ENCODE assay signal across 14 cellular contexts in the genomic region with DNA sequence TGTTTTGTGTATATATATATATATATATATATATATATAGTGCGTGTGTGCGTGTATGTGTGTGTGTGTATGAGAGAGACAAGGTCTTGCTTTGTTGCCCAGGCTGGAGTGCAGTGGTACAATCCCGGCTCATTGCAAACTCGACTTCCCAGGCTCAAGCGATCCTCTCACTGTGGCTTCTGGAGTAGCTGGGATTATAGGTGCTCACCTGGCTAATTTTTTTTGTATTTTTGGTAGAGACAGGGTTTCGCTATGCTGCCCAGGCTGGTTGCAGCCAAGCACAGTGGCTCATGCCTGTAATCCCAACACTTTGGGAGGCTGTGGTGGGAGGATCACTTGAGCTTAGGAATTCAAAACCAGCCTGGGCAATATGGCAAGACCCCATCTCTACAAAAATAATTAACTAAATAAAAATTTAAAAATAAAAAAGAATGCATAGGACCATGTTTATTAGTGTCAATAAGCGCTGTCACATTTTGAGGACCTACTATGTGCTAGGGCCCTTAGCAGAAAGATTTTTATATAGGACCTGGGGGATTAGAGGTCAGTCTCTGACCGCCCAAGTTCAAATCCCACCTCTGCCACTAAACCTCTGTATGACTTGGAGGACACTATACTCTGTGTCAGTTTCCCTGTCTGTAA. TPM values are rescaled to one million over a fixed set of nuclear protein-coding genes. Genes with fewer than 3 reads are reported as not detected.
DNase-seq lines count a peak whose midpoint lies in the region; ATAC-seq, FAIRE-seq and TF ChIP-seq lines count a peak whose summit lies in the region.
"Had no signal": no experiment of that assay in that cellular context is flagged by ENCODE, and none has a peak within 500 bp of the region (broad histone marks: within the 10 kb centered on the region; RNA-seq: fewer than 3 reads in every experiment).

No MANE protein-coding gene starts in this region.

- WGBS in K562 (ENCODE audit: insufficient coverage, low coverage, missing lambda C conversion rate): 90% methylated on average over 8 of the region's 8 CpGs

- DNase-seq in K562 (ENCODE audit: extremely low read depth in 1 of 4, low spot score in 3 of 4) (no peak), osteoblast (ENCODE audit: insufficient read length, low spot score, missing footprints) (no peak)
- no peak for DNase-seq in naive thymus-derived CD4-positive, alpha-beta T cell
- DNase-seq: amniotic stem cell; effector CD4-positive, alpha-beta T cell; hippocampal formation; NCI-H226 had no signal

- H3K27ac ChIP-seq in HEK293 (ENCODE audit: extremely low read depth, low read depth, low read length) (no peak overlapping the region), K562 (ENCODE audit: extremely low read depth, low read depth, low read length) (no peak overlapping the region), osteoblast (ENCODE audit: low read depth, low read length) (no peak overlapping the region)
- H3K27ac ChIP-seq in naive thymus-derived CD4-positive, alpha-beta T cell (ENCODE audit: low read depth, low read length): no peak overlapping the region
- H3K27ac ChIP-seq: HL-60, pancreas had no signal

- no peak overlapping the region for H3K27ac Mint-ChIP-seq in naive thymus-derived CD4-positive, alpha-beta T cell
- H3K27ac Mint-ChIP-seq: memory B cell had no signal

- H3K36me3 ChIP-seq in HEK293 (ENCODE audit: control insufficient read depth in 2 of 2, insufficient read depth in 1 of 2, low read length in 2 of 2) (peaks cover 25 to 38% of the 10 kb centered on the region in 2 experiments), K562 (ENCODE audit: control insufficient read depth, insufficient read depth, low read length) (peaks cover 7% of the 10 kb centered on the region; the same call in 2 of the 3 replicates), osteoblast (ENCODE audit: insufficient read depth, low read length) (peaks cover 37% of the 10 kb centered on the region)
- peaks cover 0 to 3% (median 0%) of the 10 kb centered on the region in 3 experiments for H3K36me3 ChIP-seq in naive thymus-derived CD4-positive, alpha-beta T cell (ENCODE audit: control insufficient read depth in 2 of 3, insufficient read depth in 3 of 3, low read length in 3 of 3)

- TF ChIP-seq RAD21 in K562 (CRISPR knock-in tag; conservative IDR thresholded peaks at IDR 0.05 in 1 of 2, IDR thresholded peaks at IDR 0.05 in 1 of 2): no peak

- intact Hi-C loops in K562 (cut with micrococcal nuclease): no loop called here
- intact Hi-C loops in naive thymus-derived CD4-positive, alpha-beta T cell (cut with micrococcal nuclease): no loop called here

- H3K79me2 ChIP-seq in K562 (ENCODE audit: control insufficient read depth, insufficient read depth, low read length) (peaks cover 7% of the 10 kb centered on the region; the same call in 2 of the 3 replicates), osteoblast (ENCODE audit: insufficient read depth, low read length) (peaks cover 62% of the 10 kb centered on the region)

- H4K20me1 ChIP-seq in K562 (replicated peaks; ENCODE audit: control insufficient read depth, insufficient read depth, low read length) (no peaks in the 10 kb centered on the region), osteoblast (ENCODE audit: insufficient read depth, low read length) (peaks cover 33% of the 10 kb centered on the region)

- TF ChIP-seq POLR2A in K562 (conservative IDR thresholded peaks at IDR 0.05): no peak

- no peak for ATAC-seq in K562
- ATAC-seq in GM18520 (IDR thresholded peaks at IDR 0.05; ENCODE audit: unreplicated experiment): no peak
- no peak for ATAC-seq in naive thymus-derived CD4-positive, alpha-beta T cell
- ATAC-seq: pancreas had no signal

- no peaks in the 10 kb centered on the region for H3K9me3 Mint-ChIP-seq in naive thymus-derived CD4-positive, alpha-beta T cell
- H3K9me3 Mint-ChIP-seq: memory B cell had no signal

- no peak overlapping the region for H3K9ac ChIP-seq in K562 (ENCODE audit: insufficient read depth in 1 of 2, low read depth in 2 of 2, low read length in 2 of 2)

- no peaks in the 10 kb centered on the region for H3K9me1 ChIP-seq in K562 (ENCODE audit: control insufficient read depth, insufficient read depth, low read length)

- no peak for FAIRE-seq in K562 (lab: Jason Lieb, UNC)

- in situ Hi-C loops in K562 (cut with MboI): no loop called here

- H3K4me1 ChIP-seq in HEK293 (ENCODE audit: control insufficient read depth, insufficient read depth, low read length): no peaks in the 10 kb centered on the region
- peaks cover 0 to 25% of the 10 kb centered on the region in 2 experiments; a peak in 3 of 5 replicates for H3K4me1 ChIP-seq in K562 (replicated peaks in 1 of 2; ENCODE audit: control insufficient read depth in 2 of 2, insufficient read depth in 2 of 2, low read length in 2 of 2)
- H3K4me1 ChIP-seq in osteoblast (ENCODE audit: insufficient read depth, low read length): peaks cover 30% of the 10 kb centered on the region
- H3K4me1 ChIP-seq in naive thymus-derived CD4-positive, alpha-beta T cell (ENCODE audit: control insufficient read depth in 2 of 2, insufficient read depth in 2 of 2, low read length in 2 of 2): no peaks in the 10 kb centered on the region

- peaks cover 0 to 20% (median 0%) of the 10 kb centered on the region in 5 donors for H3K27me3 Mint-ChIP-seq in naive thymus-derived CD4-positive, alpha-beta T cell

- H3K27me3 ChIP-seq in K562 (ENCODE audit: control insufficient read depth in 2 of 2, insufficient read depth in 2 of 2, low read length in 2 of 2): no peaks in the 10 kb centered on the region
- H3K27me3 ChIP-seq in osteoblast (ENCODE audit: insufficient read depth, low read length): no peaks in the 10 kb centered on the region
- no peaks in the 10 kb centered on the region for H3K27me3 ChIP-seq in naive thymus-derived CD4-positive, alpha-beta T cell (ENCODE audit: control insufficient read depth in 2 of 2, insufficient read depth in 2 of 2, low read length in 2 of 2)
- H3K27me3 ChIP-seq: pancreas had no signal

- H3K36me3 Mint-ChIP-seq in naive thymus-derived CD4-positive, alpha-beta T cell: peaks cover 0 to 8% (median 0%) of the 10 kb centered on the region in 5 donors
- H3K36me3 Mint-ChIP-seq: memory B cell had no signal

- no peaks in the 10 kb centered on the region for H3K9me3 ChIP-seq in HEK293 (ENCODE audit: control insufficient read depth, insufficient read depth, low read depth, low read length)
- H3K9me3 ChIP-seq in K562 (replicated peaks; ENCODE audit: control insufficient read depth, insufficient read depth, low read depth, low read length): no peaks in the 10 kb centered on the region
- no peaks in the 10 kb centered on the region for H3K9me3 ChIP-seq in osteoblast (ENCODE audit: low read depth, low read length)
- H3K9me3 ChIP-seq in naive thymus-derived CD4-positive, alpha-beta T cell (ENCODE audit: control insufficient read depth in 2 of 3, low read length in 3 of 3): no peaks in the 10 kb centered on the region
- H3K9me3 ChIP-seq: pancreas had no signal

- H3K4me2 ChIP-seq in K562 (ENCODE audit: insufficient read depth, low read length) (no peak overlapping the region), osteoblast (ENCODE audit: insufficient read depth, low read length) (peak overlapping the region; percentile 66)

- CTCF ChIA-PET in HEK293 (lab: Yijun Ruan, JAX): interaction anchor here (1.0 to 1.3 kb wide), 3 partner anchors 13 to 75 kb away, joined by 3 to 6 read pairs (median 4); no protein-coding TSS in a partner anchor
- CTCF ChIA-PET in K562 (lab: Yijun Ruan, JAX; ENCODE audit: low intra/inter-chr PET ratio): no interaction called here
- CTCF ChIA-PET in naive thymus-derived CD4-positive, alpha-beta T cell (lab: Charles Lee): no interaction called here

- H2AFZ ChIP-seq in K562 (ENCODE audit: low read depth, low read length) (no peak overlapping the region), osteoblast (ENCODE audit: low read length) (no peak overlapping the region)

- POLR2A ChIA-PET in HEK293 (lab: Yijun Ruan, JAX) (interaction anchor here (1.3 kb wide), 1 partner anchor 32 kb away, joined by 4 read pairs; no protein-coding TSS in a partner anchor), K562 (lab: Yijun Ruan, JAX) (interaction anchor here (0.8 kb wide), 1 partner anchor 9 kb away, joined by 6 read pairs; no protein-coding TSS in a partner anchor)
- POLR2A ChIA-PET in naive thymus-derived CD4-positive, alpha-beta T cell (lab: Charles Lee): no interaction called here

- H3K4me3 Mint-ChIP-seq in naive thymus-derived CD4-positive, alpha-beta T cell: no peak overlapping the region
- H3K4me3 Mint-ChIP-seq: memory B cell had no signal

- TF ChIP-seq EP300 in K562 (IDR thresholded peaks at IDR 0.05; ENCODE audit: low read length): no peak

- TF ChIP-seq CTCF in HEK293 (tag by site-specific recombination; IDR thresholded peaks at IDR 0.05) (no peak), K562 (IDR thresholded peaks at IDR 0.05 in 2 of 3, conservative IDR thresholded peaks at IDR 0.05 in 1 of 3; ENCODE audit: insufficient read depth in 2 of 3, low read depth in 1 of 3, low read length in 3 of 3) (no peak), osteoblast (IDR thresholded peaks at IDR 0.05; ENCODE audit: extremely low read depth, low read depth, low read length) (no peak)

- H3K4me3 ChIP-seq in HEK293 (ENCODE audit: low read depth, low read length): no peak overlapping the region
- no peak overlapping the region for H3K4me3 ChIP-seq in K562
- H3K4me3 ChIP-seq in osteoblast (ENCODE audit: insufficient read depth, low read length): peak overlapping the region; percentile 51
- no peak overlapping the region for H3K4me3 ChIP-seq in naive thymus-derived CD4-positive, alpha-beta T cell (ENCODE audit: low read length)

- no TSS peak for BruUV-seq in K562 (replicated peaks; lab: Mats Ljungman, UMichigan)

- H3K4me1 Mint-ChIP-seq in naive thymus-derived CD4-positive, alpha-beta T cell: peaks cover 0 to 4% (median 0%) of the 10 kb centered on the region in 7 donors
- H3K4me1 Mint-ChIP-seq: memory B cell had no signal

RNA-seq across cellular contexts. Expression of a gene that starts 1.8 kb away (rescaled TPM):
- 8.9 and 19.4 TPM in 2 replicates for total RNA-seq in K562 (2011; cell fraction: chromatin; rRNA removed; ENCODE audit: low replicate concordance)
- total RNA-seq in K562 (2011; cell fraction: nucleolus; rRNA removed): 20.8 and 21.8 TPM in 2 replicates
- total RNA-seq in K562 (2011; cell fraction: nucleoplasm; rRNA removed): 16.2 and 17.5 TPM in 2 replicates
- total RNA-seq in K562 (2014; rRNA removed): 13.8 and 17.0 TPM in 2 replicates
- total RNA-seq in K562 (2014; rRNA removed; fragmentation: Illumina TruSeq; extraction: Trizol): 8.3 and 9.8 TPM in 2 replicates
- total RNA-seq in K562 (2015; rRNA removed; fragmentation: Illumina TruSeq; extraction: Trizol): 9.8 and 10.8 TPM in 2 replicates
- total RNA-seq in K562 (2021): 13.3 and 14.5 TPM in 2 replicates
- 6.5 and 9.2 TPM in 2 replicates for polyA plus RNA-seq in K562 (2011; rRNA removed)
- polyA plus RNA-seq in K562 (2011; cell fraction: cytosol; rRNA removed): 11.9 and 12.0 TPM in 2 replicates
- polyA plus RNA-seq in K562 (2011; cell fraction: nucleus; rRNA removed): 7.9 and 9.4 TPM in 2 replicates
- polyA plus RNA-seq in K562 (2012): 8.0 and 21.3 TPM in 2 replicates
- 13.9 and 14.0 TPM in 2 replicates for polyA plus RNA-seq in K562 (2014; fragmentation: Illumina TruSeq; extraction: Trizol)
- polyA plus RNA-seq in K562 (2014; fragmentation: Nextera tagmentation; extraction: Ambion mirVana): 1 to 10 TPM in 1 of 2 experiments, under 1 TPM in 1; 0.89 to 1.5 TPM
- 9.1 and 10.9 TPM in 2 replicates for polyA plus RNA-seq in K562 (2014; rRNA removed)
- 7.5 and 7.7 TPM in 2 replicates for polyA minus RNA-seq in K562 (2011; rRNA and poly(A)+ RNA removed)
- polyA minus RNA-seq in K562 (2011; cell fraction: cytosol; rRNA and poly(A)+ RNA removed): 6.1 and 6.3 TPM in 2 replicates
- 6.3 and 8.7 TPM in 2 replicates for polyA minus RNA-seq in K562 (2011; cell fraction: nucleus; rRNA and poly(A)+ RNA removed)
- 50.1 and 53.6 TPM in 2 replicates for total RNA-seq in osteoblast
- total RNA-seq in naive thymus-derived CD4-positive, alpha-beta T cell: 1 to 10 TPM; 3.3 to 8.4 (median 4.3) TPM
- 1 to 10 TPM in 1 of 2 donors, under 1 TPM in 1; 0.87 to 1.2 TPM for polyA plus RNA-seq in naive thymus-derived CD4-positive, alpha-beta T cell

RNA-seq across cellular contexts. Expression of a gene that starts 25.8 kb away (rescaled TPM):
- 0.65 and 0.67 TPM in 2 replicates for total RNA-seq in K562 (2011; cell fraction: chromatin; rRNA removed; ENCODE audit: low replicate concordance)
- total RNA-seq in K562 (2011; cell fraction: nucleolus; rRNA removed): 0.67 and 0.79 TPM in 2 replicates
- not detected in 2 replicates for total RNA-seq in K562 (2011; cell fraction: nucleoplasm; rRNA removed)
- total RNA-seq in K562 (2014; rRNA removed): 0.49 TPM in 1 of 2 replicates, not detected in the other
- total RNA-seq in K562 (2014; rRNA removed; fragmentation: Illumina TruSeq; extraction: Trizol): 0.13 and 0.15 TPM in 2 replicates
- 0.15 TPM in 1 of 2 replicates, not detected in the other for total RNA-seq in K562 (2015; rRNA removed; fragmentation: Illumina TruSeq; extraction: Trizol)
- total RNA-seq in K562 (2021): 0.09 and 0.29 TPM in 2 replicates
- polyA plus RNA-seq in K562 (2011; rRNA removed): 0.17 and 0.31 TPM in 2 replicates
- 0.06 TPM in 1 of 2 replicates, not detected in the other for polyA plus RNA-seq in K562 (2011; cell fraction: cytosol; rRNA removed)
- 1.1 and 1.3 TPM in 2 replicates for polyA plus RNA-seq in K562 (2011; cell fraction: nucleus; rRNA removed)
- polyA plus RNA-seq in K562 (2012): 0.25 and 2.0 TPM in 2 replicates
- 0.17 and 0.30 TPM in 2 replicates for polyA plus RNA-seq in K562 (2014; fragmentation: Illumina TruSeq; extraction: Trizol)
- not detected for polyA plus RNA-seq in K562 (2014; fragmentation: Nextera tagmentation; extraction: Ambion mirVana)
- 0.50 TPM in 1 of 2 replicates, not detected in the other for polyA plus RNA-seq in K562 (2014; rRNA removed)
- 0.24 TPM in 1 of 2 replicates, not detected in the other for polyA minus RNA-seq in K562 (2011; rRNA and poly(A)+ RNA removed)
- not detected in 2 replicates for polyA minus RNA-seq in K562 (2011; cell fraction: cytosol; rRNA and poly(A)+ RNA removed)
- polyA minus RNA-seq in K562 (2011; cell fraction: nucleus; rRNA and poly(A)+ RNA removed): 0.44 and 0.54 TPM in 2 replicates
- total RNA-seq in osteoblast: 0.72 and 1.2 TPM in 2 replicates
- total RNA-seq in naive thymus-derived CD4-positive, alpha-beta T cell: 1 to 10 TPM in 4 of 5 experiments, under 1 TPM in 1; 0.63 to 3.4 (median 2.1) TPM
- polyA plus RNA-seq in naive thymus-derived CD4-positive, alpha-beta T cell: not detected

RNA-seq across cellular contexts. Expression of a gene that starts 32.2 kb away (rescaled TPM):
- total RNA-seq in K562 (2011; cell fraction: chromatin; rRNA removed; ENCODE audit: low replicate concordance): not detected in 2 replicates
- total RNA-seq in K562 (2011; cell fraction: nucleolus; rRNA removed): not detected in 2 replicates
- total RNA-seq in K562 (2011; cell fraction: nucleoplasm; rRNA removed): not detected in 2 replicates
- total RNA-seq in K562 (2014; rRNA removed): not detected in 2 replicates
- total RNA-seq in K562 (2014; rRNA removed; fragmentation: Illumina TruSeq; extraction: Trizol): not detected in 2 replicates
- not detected in 2 replicates for total RNA-seq in K562 (2015; rRNA removed; fragmentation: Illumina TruSeq; extraction: Trizol)
- total RNA-seq in K562 (2021): not detected in 2 replicates
- polyA plus RNA-seq in K562 (2011; rRNA removed): not detected in 2 replicates
- polyA plus RNA-seq in K562 (2011; cell fraction: cytosol; rRNA removed): not detected in 2 replicates
- not detected in 2 replicates for polyA plus RNA-seq in K562 (2011; cell fraction: nucleus; rRNA removed)
- not detected in 2 replicates for polyA plus RNA-seq in K562 (2012)
- polyA plus RNA-seq in K562 (2014; fragmentation: Illumina TruSeq; extraction: Trizol): not detected in 2 replicates
- not detected for polyA plus RNA-seq in K562 (2014; fragmentation: Nextera tagmentation; extraction: Ambion mirVana)
- polyA plus RNA-seq in K562 (2014; rRNA removed): not detected in 2 replicates
- polyA minus RNA-seq in K562 (2011; rRNA and poly(A)+ RNA removed): not detected in 2 replicates
- not detected in 2 replicates for polyA minus RNA-seq in K562 (2011; cell fraction: cytosol; rRNA and poly(A)+ RNA removed)
- polyA minus RNA-seq in K562 (2011; cell fraction: nucleus; rRNA and poly(A)+ RNA removed): not detected in 2 replicates
- total RNA-seq in osteoblast: not detected in 2 replicates
- not detected for total RNA-seq in naive thymus-derived CD4-positive, alpha-beta T cell
- not detected for polyA plus RNA-seq in naive thymus-derived CD4-positive, alpha-beta T cell
- total RNA-seq: RPMI7951 had no signal

RNA-seq across cellular contexts. Expression of a gene that starts 53.4 kb away (rescaled TPM):
- total RNA-seq in K562 (2011; cell fraction: chromatin; rRNA removed; ENCODE audit: low replicate concordance): not detected in 2 replicates
- not detected in 2 replicates for total RNA-seq in K562 (2011; cell fraction: nucleolus; rRNA removed)
- not detected in 2 replicates for total RNA-seq in K562 (2011; cell fraction: nucleoplasm; rRNA removed)
- total RNA-seq in K562 (2014; rRNA removed): not detected in 2 replicates
- not detected in 2 replicates for total RNA-seq in K562 (2014; rRNA removed; fragmentation: Illumina TruSeq; extraction: Trizol)
- not detected in 2 replicates for total RNA-seq in K562 (2015; rRNA removed; fragmentation: Illumina TruSeq; extraction: Trizol)
- not detected in 2 replicates for total RNA-seq in K562 (2021)
- not detected in 2 replicates for polyA plus RNA-seq in K562 (2011; rRNA removed)
- not detected in 2 replicates for polyA plus RNA-seq in K562 (2011; cell fraction: cytosol; rRNA removed)
- not detected in 2 replicates for polyA plus RNA-seq in K562 (2011; cell fraction: nucleus; rRNA removed)
- not detected in 2 replicates for polyA plus RNA-seq in K562 (2012)
- polyA plus RNA-seq in K562 (2014; fragmentation: Illumina TruSeq; extraction: Trizol): not detected in 2 replicates
- polyA plus RNA-seq in K562 (2014; fragmentation: Nextera tagmentation; extraction: Ambion mirVana): not detected
- not detected in 2 replicates for polyA plus RNA-seq in K562 (2014; rRNA removed)
- not detected in 2 replicates for polyA minus RNA-seq in K562 (2011; rRNA and poly(A)+ RNA removed)
- polyA minus RNA-seq in K562 (2011; cell fraction: cytosol; rRNA and poly(A)+ RNA removed): not detected in 2 replicates
- polyA minus RNA-seq in K562 (2011; cell fraction: nucleus; rRNA and poly(A)+ RNA removed): not detected in 2 replicates
- total RNA-seq in osteoblast: under 0.01 TPM in 1 of 2 replicates, not detected in the other
- total RNA-seq in naive thymus-derived CD4-positive, alpha-beta T cell: not detected
- not detected for polyA plus RNA-seq in naive thymus-derived CD4-positive, alpha-beta T cell
- total RNA-seq: M059J, RPMI7951 had no signal
